Comparison of ENCODE assay signal across 25 cellular contexts in genomic region chr12:3656946-3657622, GRCh38.
"Had no signal": no experiment of that assay in that cellular context is flagged by ENCODE, and none has a peak within 500 bp of the region (broad histone marks: within the 10 kb centered on the region; RNA-seq: fewer than 3 reads in every experiment).

No MANE protein-coding gene starts in this region.

- H3K9me3 ChIP-seq: esophagus muscularis mucosa, gastrocnemius medialis had no signal

- ATAC-seq: activated CD4-positive, alpha-beta T cell treated with anti-CD3 and anti-CD28 coated beads for 36 hours; activated naive CD4-positive, alpha-beta T cell treated with anti-CD3 and anti-CD28 coated beads, Interleukin-2, amount 50 U/mL, for 72 hours; activated T-cell treated with anti-CD3 and anti-CD28 coated beads, Interleukin-2, amount 50 U/mL, for 72 hours; effector memory CD8-positive, alpha-beta T cell; foreskin keratinocyte; gastrocnemius medialis had no signal

- H3K36me3 ChIP-seq: brain microvascular endothelial cell, gastrocnemius medialis had no signal

- H3K4me3 ChIP-seq: coronary artery, esophagus muscularis mucosa, gastrocnemius medialis had no signal

- DNase-seq: activated CD4-positive, alpha-beta memory T cell treated with anti-CD3 and anti-CD28 coated beads, Interleukin-2, amount 10 ng/mL, durations not matched to agents 7 days and 5 days; activated CD4-positive, alpha-beta T cell treated with anti-CD3 and anti-CD28 coated beads for 36 hours; activated CD4-positive, alpha-beta T cell treated with anti-CD3 and anti-CD28 coated beads, Interleukin-2, amount 10 ng/mL, durations not matched to agents 7 days and 5 days; activated CD4-positive, alpha-beta T cell treated with anti-CD3 and anti-CD28 coated beads, Interleukin-2, amount 50 U/mL, for 4 hours; activated CD4-positive, CD25-positive, alpha-beta regulatory T cell; activated CD4-positive, CD25-positive, alpha-beta regulatory T cell treated with anti-CD3 and anti-CD28 coated beads, Interleukin-2, amount 50 U/mL, for 72 hours; activated CD8-positive, alpha-beta memory T cell treated with anti-CD3 and anti-CD28 coated beads, Interleukin-2, amount 50 U/mL, for 48 hours; activated gamma-delta T cell; activated naive CD4-positive, alpha-beta T cell; activated naive CD4-positive, alpha-beta T cell treated with anti-CD3 and anti-CD28 coated beads, Interleukin-2, amount 10 ng/mL, durations not matched to agents 7 days and 5 days; activated naive CD8-positive, alpha-beta T cell treated with anti-CD3 and anti-CD28 coated beads, Interleukin-2, amount 10 ng/mL, durations not matched to agents 7 days and 5 days; activated T-cell treated with anti-CD3 and anti-CD28 coated beads for 4 hours; activated T-cell treated with anti-CD3 and anti-CD28 coated beads, Interleukin-2, amount 50 U/mL, for 24 hours; activated T-cell treated with anti-CD3 and anti-CD28 coated beads, Interleukin-2, amount 50 U/mL, for 72 hours; brain microvascular endothelial cell; effector CD4-positive, alpha-beta T cell; effector memory CD8-positive, alpha-beta T cell; erythroblast; foreskin keratinocyte; gastrocnemius medialis; glutamatergic neuron; T-helper 2 cell had no signal

- H3K27ac ChIP-seq: brain microvascular endothelial cell, coronary artery, esophagus muscularis mucosa, foreskin keratinocyte, gastrocnemius medialis had no signal

- H3K4me1 ChIP-seq: foreskin keratinocyte, gastrocnemius medialis had no signal

- H3K27me3 ChIP-seq: brain microvascular endothelial cell, esophagus muscularis mucosa, gastrocnemius medialis had no signal
